In the genomic region with DNA sequence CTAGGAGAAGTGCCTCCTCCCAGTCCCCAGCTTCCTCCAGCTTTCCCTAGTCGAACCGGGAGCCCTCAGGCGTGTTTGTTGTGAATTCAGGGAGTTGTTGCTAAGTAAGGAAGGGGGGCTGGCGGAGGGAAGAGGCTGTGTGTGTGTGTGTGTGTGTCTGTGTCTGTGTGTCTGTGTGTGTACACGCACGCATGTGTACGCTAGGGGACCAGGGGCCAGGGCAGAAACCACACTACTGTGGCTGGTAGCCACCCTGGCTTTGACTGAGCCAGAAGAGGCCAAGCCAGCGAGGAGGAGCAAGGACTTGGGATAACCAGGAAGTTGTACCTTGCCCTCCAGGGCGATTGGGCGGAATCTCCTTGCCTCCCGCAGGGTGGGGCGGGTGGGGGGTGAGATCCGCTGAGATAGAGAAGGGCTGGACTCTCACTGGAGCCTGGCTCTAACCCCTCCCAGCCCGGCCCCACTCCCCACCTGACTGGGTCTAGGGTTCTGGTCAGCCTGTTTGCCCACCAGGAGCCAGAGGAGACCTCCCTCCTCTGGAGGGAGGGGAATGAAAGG, we compare ENCODE assay signal across 8 cellular contexts. TPM values are rescaled to one million over a fixed set of nuclear protein-coding genes. Genes with fewer than 3 reads are reported as not detected.
A peak's percentile ranks its signal among the peaks of the same experiment; 100 is the strongest.
DNase-seq lines count a peak whose midpoint lies in the region; ATAC-seq and TF ChIP-seq lines count a peak whose summit lies in the region.

No MANE protein-coding gene starts in this region.

- WGBS in adrenal gland, 4 donors, result 7 to 11% (median 8%) methylated on average over 8 to 14 of the region's 14 CpGs

- H3K27me3 ChIP-seq in adrenal gland, result no peaks in the 10 kb centered on the region
- H3K27me3 ChIP-seq in right atrium auricular region, result no peaks in the 10 kb centered on the region

- H3K9me3 ChIP-seq in adrenal gland (replicated peaks in 1 of 3) (no peaks in the 10 kb centered on the region), right atrium auricular region (no peaks in the 10 kb centered on the region)

- intact Hi-C loops in adrenal gland (cut with DNase I) (no loop called here), sciatic nerve (cut with DNase I) (no loop called here)

- peaks cover 95 to 98% of the 10 kb centered on the region in 2 donors for H3K4me1 ChIP-seq in adrenal gland (replicated peaks in 1 of 2)
- peaks cover 0 to 100% of the 10 kb centered on the region in 2 donors for H3K4me1 ChIP-seq in right atrium auricular region

- peak in 1 of 2 donors; percentile 48 for TF ChIP-seq POLR2A in adrenal gland (IDR thresholded peaks at IDR 0.05)

- H3K4me3 ChIP-seq in adrenal gland, result peak overlapping the region in 1 of 4 donors; percentile 89
- peak overlapping the region; percentile 27 to 91 for H3K4me3 ChIP-seq in right atrium auricular region

- no peak for TF ChIP-seq CTCF in adrenal gland (IDR thresholded peaks at IDR 0.05)
- TF ChIP-seq CTCF in right atrium auricular region (IDR thresholded peaks at IDR 0.05), result no peak
- TF ChIP-seq CTCF in GM10248 (IDR thresholded peaks at IDR 0.05; ENCODE audit: control extremely low read depth, extremely low read depth, low read depth, missing control alignments), result no peak

- H3K36me3 ChIP-seq in adrenal gland (replicated peaks in 1 of 2) (no peaks in the 10 kb centered on the region), right atrium auricular region (no peaks in the 10 kb centered on the region)

- peak; percentile 89 for DNase-seq in DMS79 (lab: John Stamatoyannopoulos, UW)
- peak; percentile 83 for DNase-seq in NCI-H2029 (lab: John Stamatoyannopoulos, UW)
- DNase-seq in adrenal gland, result peak; percentile 66 to 88 (median 84)
- peak; percentile 96 for DNase-seq in right atrium auricular region (ENCODE audit: low spot score)
- peak; percentile 83 for DNase-seq in sciatic nerve (ENCODE audit: low spot score)
- no peak for DNase-seq in GM10248 (ENCODE audit: extremely low spot score)

- POLR2A ChIA-PET in GM10248 (lab: Yijun Ruan, JAX), result no interaction called here

- peak overlapping the region; percentile 87 to 98 (median 92) for H3K27ac ChIP-seq in adrenal gland
- H3K27ac ChIP-seq in right atrium auricular region, result peak overlapping the region; percentile 94 to 98

- ATAC-seq in sciatic nerve (peak; percentile 67), GM21423 (IDR thresholded peaks at IDR 0.05; ENCODE audit: unreplicated experiment) (no peak), GM21381 (IDR thresholded peaks at IDR 0.05; ENCODE audit: unreplicated experiment) (no peak)

- CTCF ChIA-PET in GM10248 (lab: Yijun Ruan, JAX), result interaction anchor here (1.7 kb wide), 1 partner anchor 228 kb away, joined by 4 read pairs; no protein-coding TSS in a partner anchor

RNA-seq across cellular contexts. Expression of a gene that starts 7.5 kb away (rescaled TPM):
- total RNA-seq in adrenal gland (100 to 1,000 TPM in 2 of 8 donors, 10 to 100 TPM in 6; 32.2 to 108 (median 60.5) TPM), right atrium auricular region (10 to 100 TPM; 17.5 to 43.7 TPM), sciatic nerve (53.6 TPM)
- 10 to 100 TPM in 2 of 3 donors, 1 to 10 TPM in 1; 7.8 to 47.7 (median 18.3) TPM for polyA plus RNA-seq in adrenal gland

RNA-seq across cellular contexts. Expression of a gene that starts 34.5 kb away (rescaled TPM):
- total RNA-seq in adrenal gland, result under 1 TPM in 3 of 8 donors, not detected in 5; 0.04 to 0.11 (median 0.10) TPM
- under 1 TPM in 2 of 3 donors, not detected in 1; 0.24 to 0.27 TPM for polyA plus RNA-seq in adrenal gland
- total RNA-seq in right atrium auricular region, result under 1 TPM in 1 of 2 donors, not detected in 1; 0.16 TPM
- total RNA-seq in sciatic nerve, result 0.18 TPM

RNA-seq across cellular contexts. Expression of a gene that starts 37.9 kb away (rescaled TPM):
- total RNA-seq in adrenal gland, result not detected
- 1 to 10 TPM in 1 of 3 donors, under 1 TPM in 1, not detected in 1; 0.64 to 1.0 TPM for polyA plus RNA-seq in adrenal gland
- total RNA-seq in right atrium auricular region, result not detected
- not detected for total RNA-seq in sciatic nerve

RNA-seq across cellular contexts. Expression of a gene that starts 53.4 kb away (rescaled TPM):
- total RNA-seq in adrenal gland (not detected), right atrium auricular region (not detected), sciatic nerve (not detected)
- polyA plus RNA-seq in adrenal gland, result not detected
